ENCODE assay signal across 30 cellular contexts in genomic region chr12:75756112-75756511, GRCh38.
"Had no signal": no experiment of that assay in that cellular context is flagged by ENCODE, and none has a peak within 500 bp of the region (broad histone marks: within the 10 kb centered on the region; RNA-seq: fewer than 3 reads in every experiment).

No MANE protein-coding gene starts in this region.

- DNase-seq: activated CD4-positive, alpha-beta memory T cell treated with anti-CD3 and anti-CD28 coated beads, Interleukin-2, amount 10 ng/mL, durations not matched to agents 7 days and 5 days; activated CD4-positive, alpha-beta T cell treated with anti-CD3 and anti-CD28 coated beads for 1 hour; activated CD4-positive, alpha-beta T cell treated with anti-CD3 and anti-CD28 coated beads for 48 hours; activated CD4-positive, CD25-positive, alpha-beta regulatory T cell; activated CD8-positive, alpha-beta memory T cell treated with anti-CD3 and anti-CD28 coated beads for 24 hours; activated CD8-positive, alpha-beta memory T cell treated with anti-CD3 and anti-CD28 coated beads, Interleukin-2, amount 10 ng/mL, durations not matched to agents 7 days and 5 days; activated CD8-positive, alpha-beta memory T cell treated with anti-CD3 and anti-CD28 coated beads, Interleukin-2, amount 50 U/mL, for 48 hours; activated effector memory CD4-positive, alpha-beta T cell treated with Interleukin-2 at 50 U/mL for 16 hours; activated naive CD4-positive, alpha-beta T cell treated with anti-CD3 and anti-CD28 coated beads, Interleukin-2, amount 50 U/mL, for 16 hours; activated naive CD8-positive, alpha-beta T cell treated with anti-CD3 and anti-CD28 coated beads for 36 hours; activated T-cell treated with anti-CD3 and anti-CD28 coated beads, Interleukin-2, amount 50 U/mL, for 48 hours; amniotic stem cell; aorta; brain microvascular endothelial cell; central memory CD4-positive, alpha-beta T cell; NCI-H1436 treated with DMSO at 0.1 percent for 48 hours; NCI-H1694 treated with DMSO at 0.1 percent for 48 hours; NCI-H2029; NCI-H345; NCI-H510A; NCI-H526; Peyer's patch; RPMI8226; SHP77 treated with DMSO at 0.1 percent for 48 hours; T-helper 1 cell; T-helper 2 cell; T-helper 9 cell; WERI-Rb-1 had no signal

- H3K4me3 ChIP-seq: Peyer's patch had no signal

- H3K36me3 ChIP-seq: brain microvascular endothelial cell, Peyer's patch, WERI-Rb-1 had no signal

- H3K27ac ChIP-seq: brain microvascular endothelial cell, KMS-11, Peyer's patch, WERI-Rb-1 had no signal

- H3K9me3 ChIP-seq: Peyer's patch had no signal

- H3K36me3 Mint-ChIP-seq: activated CD8-positive, alpha-beta memory T cell treated with anti-CD3 and anti-CD28 coated beads, Interleukin-2, amount 10 ng/mL, durations not matched to agents 7 days and 5 days; activated naive CD8-positive, alpha-beta T cell treated with anti-CD3 and anti-CD28 coated beads for 36 hours had no signal

- H3K4me3 Mint-ChIP-seq: activated CD4-positive, alpha-beta memory T cell treated with anti-CD3 and anti-CD28 coated beads, Interleukin-2, amount 10 ng/mL, durations not matched to agents 7 days and 5 days; activated CD8-positive, alpha-beta memory T cell treated with anti-CD3 and anti-CD28 coated beads, Interleukin-2, amount 10 ng/mL, durations not matched to agents 7 days and 5 days; activated naive CD8-positive, alpha-beta T cell treated with anti-CD3 and anti-CD28 coated beads for 36 hours had no signal

- H3K9ac ChIP-seq: KMS-11 had no signal

- H3K4me2 ChIP-seq: KMS-11 had no signal

- H3K27me3 ChIP-seq: brain microvascular endothelial cell, Peyer's patch had no signal

- H3K27ac Mint-ChIP-seq: activated CD4-positive, alpha-beta memory T cell treated with anti-CD3 and anti-CD28 coated beads, Interleukin-2, amount 10 ng/mL, durations not matched to agents 7 days and 5 days; activated CD8-positive, alpha-beta memory T cell treated with anti-CD3 and anti-CD28 coated beads, Interleukin-2, amount 10 ng/mL, durations not matched to agents 7 days and 5 days; activated naive CD8-positive, alpha-beta T cell treated with anti-CD3 and anti-CD28 coated beads for 36 hours had no signal

- ATAC-seq: activated CD8-positive, alpha-beta memory T cell treated with anti-CD3 and anti-CD28 coated beads, Interleukin-2, amount 10 ng/mL, durations not matched to agents 7 days and 5 days; SK-N-SH treated with all-trans-retinoic acid at 6 μM for 48 hours had no signal

- H3K9me3 Mint-ChIP-seq: activated CD4-positive, alpha-beta memory T cell treated with anti-CD3 and anti-CD28 coated beads, Interleukin-2, amount 10 ng/mL, durations not matched to agents 7 days and 5 days; activated naive CD8-positive, alpha-beta T cell treated with anti-CD3 and anti-CD28 coated beads for 36 hours had no signal

- H3K4me1 ChIP-seq: Peyer's patch had no signal
